In genomic region chr2:224934542-224935188, GRCh38 we compare ENCODE assay signal across 1 cellular context.
TF ChIP-seq lines count a peak whose summit lies in the region.

No MANE protein-coding gene starts in this region.

TF ChIP-seq in GM23338, 12 proteins besides CTCF, POLR2A, EP300 and RAD21 (continued from another document):
- TF ChIP-seq REST (IDR thresholded peaks at IDR 0.05; ENCODE audit: unreplicated experiment): no peak
- peak; percentile 46; the same call in 1 of the 2 replicates for TF ChIP-seq NANOG (IDR thresholded peaks at IDR 0.05; ENCODE audit: borderline replicate concordance)
- TF ChIP-seq ETS1 (IDR thresholded peaks at IDR 0.05): no peak
